19 cellular contexts compared by ENCODE assay signal in the genomic region with DNA sequence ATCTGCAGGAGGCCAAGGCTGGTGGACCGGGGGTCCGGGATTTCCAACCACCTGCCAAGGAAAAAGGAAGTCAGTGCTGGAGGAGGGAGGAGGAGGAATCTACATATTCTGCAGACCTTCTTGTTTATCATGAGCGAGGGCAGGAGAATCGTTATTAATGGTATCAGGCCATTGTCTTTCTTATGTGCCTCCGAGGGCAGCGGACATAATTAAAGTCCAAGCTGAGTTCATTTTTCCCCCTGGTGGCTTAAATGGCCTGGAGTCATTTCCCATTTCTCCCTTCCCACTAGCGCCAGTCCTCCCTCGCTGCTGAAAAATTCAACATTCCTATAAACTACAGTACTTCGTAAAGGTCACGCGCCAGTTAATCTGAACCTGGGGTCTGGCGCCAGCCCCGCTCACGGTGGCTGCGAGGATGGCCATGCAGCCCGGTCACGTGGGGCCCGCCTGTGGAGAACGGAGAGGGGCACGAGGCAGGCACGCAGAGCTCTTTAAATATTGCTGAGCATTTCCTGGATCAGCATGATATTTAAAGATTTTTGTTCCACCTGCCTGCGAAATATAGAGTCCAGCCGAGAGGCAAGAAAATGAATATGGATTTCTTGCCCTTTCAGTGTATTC.
DNase-seq lines count a peak whose midpoint lies in the region; ATAC-seq, FAIRE-seq and TF ChIP-seq lines count a peak whose summit lies in the region.
"Had no signal": no experiment of that assay in that cellular context is flagged by ENCODE, and none has a peak within 500 bp of the region (broad histone marks: within the 10 kb centered on the region; RNA-seq: fewer than 3 reads in every experiment).

No MANE protein-coding gene starts in this region.

- H3K4me3 Mint-ChIP-seq in GM23338: no peak overlapping the region
- H3K4me3 Mint-ChIP-seq: CD4-positive, CD25-positive, alpha-beta regulatory T cell; HFFc6 had no signal

- no peak for FAIRE-seq in H1 (lab: Jason Lieb, UNC)
- FAIRE-seq: G401.6, GM12891 had no signal

- TF ChIP-seq POLR2A in H1 (IDR thresholded peaks at IDR 0.05; ENCODE audit: control extremely low read depth in 1 of 2, low read depth in 2 of 2, low read length in 2 of 2) (no peak), testis (IDR thresholded peaks at IDR 0.05) (no peak), stomach (IDR thresholded peaks at IDR 0.05) (no peak)

- H3K4me1 ChIP-seq in GM23338 (ENCODE audit: insufficient read depth) (peaks cover 23% of the 10 kb centered on the region), H1 (replicated peaks in 1 of 4; ENCODE audit: control insufficient read depth in 3 of 4, insufficient read depth in 4 of 4, low read length in 3 of 4) (no peaks in the 10 kb centered on the region), testis (no peaks in the 10 kb centered on the region), stomach (no peaks in the 10 kb centered on the region)
- H3K4me1 ChIP-seq: HAP-1 had no signal

- no peaks in the 10 kb centered on the region; the same call in 1 of the 2 replicates for H3K79me1 ChIP-seq in H1 (ENCODE audit: low read depth, low read length)

- intact Hi-C loops in testis (cut with DNase I; ENCODE audit: low total_unique reads): no loop called here
- intact Hi-C loops in stomach (cut with DNase I; ENCODE audit: low total_unique reads): no loop called here

- no peak overlapping the region for H3K56ac ChIP-seq in H1 (replicated peaks; ENCODE audit: insufficient read length, low read depth, low read length)

- H2BK5ac ChIP-seq in H1 (ENCODE audit: low read depth, low read length): no peak overlapping the region

- peaks cover 8% of the 10 kb centered on the region for H3K27me3 Mint-ChIP-seq in GM23338 (ENCODE audit: insufficient read depth, low read depth, poor library complexity)

- H2BK120ac ChIP-seq in H1 (replicated peaks; ENCODE audit: low read depth, low read length): no peak overlapping the region

- no peak overlapping the region for H4K5ac ChIP-seq in H1 (ENCODE audit: insufficient read length, low read depth, low read length)

- H3K23me2 ChIP-seq in H1 (ENCODE audit: low read depth, low read length): no peaks in the 10 kb centered on the region

- no peak overlapping the region for H3K23ac ChIP-seq in H1 (ENCODE audit: insufficient read length)

- H3K9me3 Mint-ChIP-seq in GM23338: no peaks in the 10 kb centered on the region; the same call in 2 of the 3 replicates

- H3K36me3 ChIP-seq in GM23338 (ENCODE audit: insufficient read depth) (no peaks in the 10 kb centered on the region), H1 (ENCODE audit: control insufficient read depth in 2 of 4, insufficient read depth in 4 of 4, low read length in 3 of 4) (no peaks in the 10 kb centered on the region), testis (ENCODE audit: low read depth, missing control alignments) (no peaks in the 10 kb centered on the region), stomach (no peaks in the 10 kb centered on the region)
- H3K36me3 ChIP-seq: BLaER1 treated with 17β-estradiol and CSF1 and Interleukin-3, amounts not matched to agents 10 nM and 100 nM; HAP-1 had no signal

- TF ChIP-seq RAD21 in H1 (IDR thresholded peaks at IDR 0.05 in 1 of 2, conservative IDR thresholded peaks at IDR 0.05 in 1 of 2; ENCODE audit: low read depth in 2 of 2, low read length in 2 of 2): no peak

- no peak overlapping the region for H3K4me3 ChIP-seq in GM23338
- no peak overlapping the region for H3K4me3 ChIP-seq in H1 (ENCODE audit: extremely low read depth in 1 of 4, insufficient read depth in 2 of 4, low read depth in 3 of 4, low read length in 4 of 4)
- no peak overlapping the region for H3K4me3 ChIP-seq in testis
- no peak overlapping the region for H3K4me3 ChIP-seq in stomach
- H3K4me3 ChIP-seq: BLaER1 treated with 17β-estradiol and CSF1 and Interleukin-3, amounts not matched to agents 10 nM and 100 nM; GM23248; HAP-1 had no signal

- H3F3A ChIP-seq in GM23338 (replicated peaks; ENCODE audit: low read depth): no peaks in the 10 kb centered on the region

- H3K14ac ChIP-seq in H1 (ENCODE audit: insufficient read length): no peak overlapping the region

- POLR2A ChIA-PET in H1 (lab: Charles Lee; ENCODE audit: partially characterized antibody): no interaction called here

- H3K9me2 ChIP-seq in GM23338 (ENCODE audit: insufficient read depth): peaks cover 26% of the 10 kb centered on the region

- no peak for TF ChIP-seq CTCF in GM23338 (conservative IDR thresholded peaks at IDR 0.05; ENCODE audit: low read depth in 2 of 2)
- no peak for TF ChIP-seq CTCF in H1 (IDR thresholded peaks at IDR 0.05; ENCODE audit: control extremely low read depth in 1 of 3, insufficient read depth in 1 of 3, low read depth in 1 of 3, low read length in 3 of 3)
- TF ChIP-seq CTCF in testis (IDR thresholded peaks at IDR 0.05): no peak
- TF ChIP-seq CTCF in stomach (IDR thresholded peaks at IDR 0.05): no peak

- CTCF ChIA-PET in H1 (lab: Charles Lee; ENCODE audit: partially characterized antibody): interaction anchor here (1.0 to 1.7 kb wide), 5 partner anchors 10 to 124 kb away, joined by 3 to 6 read pairs (median 4); no protein-coding TSS in a partner anchor

- H2AK5ac ChIP-seq in H1 (ENCODE audit: low read depth, low read length): no peak overlapping the region

- H3K27ac ChIP-seq in GM23338 (ENCODE audit: low read depth): no peak overlapping the region
- H3K27ac ChIP-seq in H1 (ENCODE audit: low read depth, low read length): no peak overlapping the region
- H3K27ac ChIP-seq in testis: no peak overlapping the region
- no peak overlapping the region for H3K27ac ChIP-seq in stomach
- H3K27ac ChIP-seq: BLaER1 treated with 17β-estradiol and CSF1 and Interleukin-3, amounts not matched to agents 10 nM and 100 nM; GM23248; KMS-11 had no signal

- H3K79me2 ChIP-seq in GM23338 (replicated peaks; ENCODE audit: insufficient read depth) (no peaks in the 10 kb centered on the region), H1 (ENCODE audit: control insufficient read depth in 1 of 2, insufficient read depth in 2 of 2, low read length in 2 of 2) (no peaks in the 10 kb centered on the region)

- H2BK20ac ChIP-seq in H1 (ENCODE audit: low read length): no peak overlapping the region

- H4K20me1 ChIP-seq in GM23338 (replicated peaks; ENCODE audit: insufficient read depth) (no peaks in the 10 kb centered on the region), H1 (replicated peaks in 1 of 2; ENCODE audit: control insufficient read depth in 1 of 2, insufficient read depth in 2 of 2, low read length in 2 of 2) (no peaks in the 10 kb centered on the region)
- H4K20me1 ChIP-seq: BLaER1 treated with 17β-estradiol and CSF1 and Interleukin-3, amounts not matched to agents 10 nM and 100 nM had no signal

- no peak overlapping the region for H3K4me2 ChIP-seq in GM23338
- no peak overlapping the region for H3K4me2 ChIP-seq in H1 (ENCODE audit: insufficient read depth in 1 of 2, low read depth in 2 of 2, low read length in 2 of 2)
- H3K4me2 ChIP-seq: KMS-11 had no signal

- peak overlapping the region; percentile 25; the same call in 1 of the 2 replicates for H2AFZ ChIP-seq in GM23338
- H2AFZ ChIP-seq in H1 (ENCODE audit: low read length): no peak overlapping the region
- H2AFZ ChIP-seq: GM23248 had no signal

- no peak overlapping the region for H3K4ac ChIP-seq in H1 (replicated peaks; ENCODE audit: insufficient read length, low read depth, low read length)

- no peak for ATAC-seq in GM23338
- ATAC-seq in HG03108 (IDR thresholded peaks at IDR 0.05; ENCODE audit: unreplicated experiment): no peak

- H3K9me3 ChIP-seq in H1 (ENCODE audit: insufficient read depth in 2 of 2, low read depth in 1 of 2, low read length in 1 of 2): no peaks in the 10 kb centered on the region
- H3K9me3 ChIP-seq in testis: no peaks in the 10 kb centered on the region
- H3K9me3 ChIP-seq in stomach: no peaks in the 10 kb centered on the region
- H3K9me3 ChIP-seq: BLaER1 treated with 17β-estradiol and CSF1 and Interleukin-3, amounts not matched to agents 10 nM and 100 nM; HAP-1 had no signal

- 87% methylated on average over 23 of the region's 23 CpGs; no CpG with 5 or more reads in 1 of the 2 experiments for WGBS in H1 (ENCODE audit: extremely low coverage in 1 of 2, insufficient coverage in 1 of 2, insufficient read length in 1 of 2, insufficient replicate concordance in 2 of 2, low coverage in 1 of 2, low lambda C conversion rate in 2 of 2, missing lambda C conversion rate in 1 of 2), 2 experiments
- WGBS in testis, 2 donors: 65 to 67% methylated on average over 23 of the region's 23 CpGs
- WGBS in stomach, 5 donors: 87 to 93% (median 91%) methylated on average over 23 of the region's 23 CpGs

- no peak for TF ChIP-seq EP300 in H1 (IDR thresholded peaks at IDR 0.05; ENCODE audit: borderline replicate concordance in 1 of 2, low read depth in 2 of 2, low read length in 2 of 2)
- no peak for TF ChIP-seq EP300 in stomach (IDR thresholded peaks at IDR 0.05)

- H2BK15ac ChIP-seq in H1 (ENCODE audit: low read length): no peak overlapping the region

- no peak overlapping the region for H3K27ac Mint-ChIP-seq in GM23338
- H3K27ac Mint-ChIP-seq: CD4-positive, CD25-positive, alpha-beta regulatory T cell; HFFc6 had no signal

- no peak overlapping the region for H4K8ac ChIP-seq in H1 (ENCODE audit: extremely low read depth, insufficient read depth, low read length)

- no peak overlapping the region for H2BK12ac ChIP-seq in H1 (ENCODE audit: low read depth, low read length)

- H3K9ac ChIP-seq in H1 (replicated peaks in 1 of 4; ENCODE audit: extremely low read depth in 1 of 4, low read depth in 3 of 4, low read length in 3 of 4): no peak overlapping the region
- H3K9ac ChIP-seq: BLaER1 treated with 17β-estradiol and CSF1 and Interleukin-3, amounts not matched to agents 10 nM and 100 nM; GM23248; KMS-11 had no signal

- H3K4me1 Mint-ChIP-seq in GM23338: peaks cover 43% of the 10 kb centered on the region
- H3K4me1 Mint-ChIP-seq: CD4-positive, CD25-positive, alpha-beta regulatory T cell had no signal

- no peak for DNase-seq in GM23338 (ENCODE audit: low spot score)
- peak; percentile 11 for DNase-seq in NCI-H2227 (lab: John Stamatoyannopoulos, UW; ENCODE audit: unreplicated experiment)
- no peak for DNase-seq in H1 (ENCODE audit: low read depth in 1 of 2, low spot score in 2 of 2)
- DNase-seq in testis: peak; percentile 27
- DNase-seq in activated CD4-positive, alpha-beta T cell treated with anti-CD3 and anti-CD28 coated beads, Interleukin-2, amount 50 U/mL, for 1 hour: no peak
- no peak for DNase-seq in stomach
- DNase-seq: 8988T; CD4-positive, CD25-positive, alpha-beta regulatory T cell; DMS79 treated with DMSO at 0.1 percent for 48 hours; EL; GM23248; HFFc6; IMR-90 had no signal

- no peak overlapping the region for H4K91ac ChIP-seq in H1 (replicated peaks; ENCODE audit: insufficient read length, low read length)

- H3K36me3 Mint-ChIP-seq in GM23338 (ENCODE audit: low read depth): no peaks in the 10 kb centered on the region; the same call in 2 of the 3 replicates
- H3K36me3 Mint-ChIP-seq: CD4-positive, CD25-positive, alpha-beta regulatory T cell had no signal

- H3K27me3 ChIP-seq in GM23338 (ENCODE audit: insufficient read depth) (no peaks in the 10 kb centered on the region), H1 (replicated peaks in 1 of 4; ENCODE audit: control insufficient read depth in 3 of 4, extremely low read depth in 1 of 4, insufficient read depth in 3 of 4, low read length in 3 of 4) (no peaks in the 10 kb centered on the region), testis (no peaks in the 10 kb centered on the region), stomach (peaks cover 0 to 9% (median 0%) of the 10 kb centered on the region in 3 donors)
- H3K27me3 ChIP-seq: BLaER1 treated with 17β-estradiol and CSF1 and Interleukin-3, amounts not matched to agents 10 nM and 100 nM had no signal

- H3K18ac ChIP-seq in H1 (ENCODE audit: extremely low read depth, low read length): no peak overlapping the region

Comparison
In these comparisons a context has a peak if more than half of its experiments do, and no peak if none do; other contexts are left out.
1. DNase-seq: peak in NCI-H2227 (single experiment) and testis (single experiment); none in GM23338 (single experiment), H1 (0 of 2), activated CD4-positive, alpha-beta T cell treated with anti-CD3 and anti-CD28 coated beads, Interleukin-2, amount 50 U/mL, for 1 hour (single experiment) and stomach (single experiment).